Comparison of ENCODE assay signal across 11 cellular contexts in the genomic region with DNA sequence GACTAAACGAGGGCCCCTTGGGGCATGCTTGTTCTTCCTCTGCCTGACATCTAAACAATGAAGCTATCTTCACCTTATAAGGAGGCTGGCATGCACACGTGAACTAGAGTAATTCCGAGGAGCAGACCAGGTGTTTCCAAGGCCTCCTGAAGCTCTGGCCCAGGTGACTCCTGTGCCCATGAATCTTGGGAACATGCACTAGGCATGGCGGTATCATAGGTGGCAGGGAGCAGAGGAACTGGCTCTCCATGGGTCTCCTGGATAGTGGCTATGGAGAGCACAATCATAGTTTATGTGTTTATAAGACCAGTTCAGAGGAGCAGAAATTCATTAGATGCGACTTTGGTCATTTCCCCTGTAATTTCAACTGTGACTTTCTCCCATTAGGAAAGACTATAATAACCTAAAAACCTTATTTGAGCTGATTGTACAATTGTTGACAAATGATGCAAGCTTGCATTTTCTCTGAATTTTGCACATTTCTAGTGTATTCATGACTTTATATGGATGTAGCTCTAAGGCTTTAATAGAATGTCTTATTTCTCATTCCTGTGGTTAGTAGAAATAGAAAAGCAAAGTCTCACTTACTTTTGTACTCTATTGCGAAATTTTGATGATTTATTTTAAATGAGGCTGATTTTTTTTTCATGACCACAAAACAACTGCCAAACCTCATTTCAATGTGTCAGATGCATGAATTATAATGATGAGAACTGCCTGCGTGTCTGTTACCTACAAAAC.
DNase-seq lines count a peak whose midpoint lies in the region; ATAC-seq lines count a peak whose summit lies in the region.
"Had no signal": no experiment of that assay in that cellular context is flagged by ENCODE, and none has a peak within 500 bp of the region (broad histone marks: within the 10 kb centered on the region; RNA-seq: fewer than 3 reads in every experiment).

No MANE protein-coding gene starts in this region.

- H3K4me3 ChIP-seq in thymus (ENCODE audit: low read length) = no peak overlapping the region
- H3K4me3 ChIP-seq: hepatocyte had no signal

- DNase-seq in KBM-7 (peak; percentile 77), amniotic epithelial cell (ENCODE audit: low read depth) (peak; percentile 95), glomerular visceral epithelial cell (ENCODE audit: extremely low spot score) (peak; percentile 66), ACHN (no peak), D341Med (ENCODE audit: low spot score) (no peak)
- DNase-seq: activated CD4-positive, alpha-beta T cell treated with anti-CD3 and anti-CD28 coated beads for 36 hours; activated naive CD8-positive, alpha-beta T cell treated with anti-CD3 and anti-CD28 coated beads, Interleukin-2, amount 50 U/mL, for 24 hours; NCI-H1048 had no signal

- no peaks in the 10 kb centered on the region for H3K9me3 ChIP-seq in thymus (ENCODE audit: control insufficient read depth)

- peak overlapping the region; percentile 55 for H3K27ac ChIP-seq in thymus (ENCODE audit: low read depth)
- H3K27ac ChIP-seq: hepatocyte had no signal

- 49% methylated on average over 7 of the region's 7 CpGs for whole genome bisulfite sequencing in thymus

- in situ Hi-C loops in KBM-7 (cut with MboI; ENCODE audit: low pct_unique_long_range_greater_than_20kb, low sequenced_read_pairs) = no loop called here
- in situ Hi-C loops in ACHN (cut with HindIII; ENCODE audit: low pct_ligation_motif_present, low pct_unique_long_range_greater_than_20kb, low sequenced_read_pairs) = no loop called here

- H3K4me1 ChIP-seq in thymus (ENCODE audit: control insufficient read depth, insufficient read depth, low read length) = peaks cover 5% of the 10 kb centered on the region

- H3K27me3 ChIP-seq in thymus (ENCODE audit: control insufficient read depth, insufficient read depth) = no peaks in the 10 kb centered on the region
- H3K27me3 ChIP-seq: hepatocyte had no signal

- no peak for ATAC-seq in GM19351 (IDR thresholded peaks at IDR 0.05; ENCODE audit: unreplicated experiment)
- ATAC-seq: activated CD4-positive, alpha-beta T cell treated with anti-CD3 and anti-CD28 coated beads for 36 hours had no signal

- no peaks in the 10 kb centered on the region for H3K36me3 ChIP-seq in thymus (ENCODE audit: control insufficient read depth, insufficient read depth)

Comparison
In these comparisons a context has a peak if more than half of its experiments do, and no peak if none do; other contexts are left out.
1. DNase-seq: peak in KBM-7 (single experiment), amniotic epithelial cell (single experiment) and glomerular visceral epithelial cell (single experiment); none in ACHN (single experiment) and D341Med (single experiment).